Comparison of ENCODE assay signal across 8 cellular contexts in the genomic region with DNA sequence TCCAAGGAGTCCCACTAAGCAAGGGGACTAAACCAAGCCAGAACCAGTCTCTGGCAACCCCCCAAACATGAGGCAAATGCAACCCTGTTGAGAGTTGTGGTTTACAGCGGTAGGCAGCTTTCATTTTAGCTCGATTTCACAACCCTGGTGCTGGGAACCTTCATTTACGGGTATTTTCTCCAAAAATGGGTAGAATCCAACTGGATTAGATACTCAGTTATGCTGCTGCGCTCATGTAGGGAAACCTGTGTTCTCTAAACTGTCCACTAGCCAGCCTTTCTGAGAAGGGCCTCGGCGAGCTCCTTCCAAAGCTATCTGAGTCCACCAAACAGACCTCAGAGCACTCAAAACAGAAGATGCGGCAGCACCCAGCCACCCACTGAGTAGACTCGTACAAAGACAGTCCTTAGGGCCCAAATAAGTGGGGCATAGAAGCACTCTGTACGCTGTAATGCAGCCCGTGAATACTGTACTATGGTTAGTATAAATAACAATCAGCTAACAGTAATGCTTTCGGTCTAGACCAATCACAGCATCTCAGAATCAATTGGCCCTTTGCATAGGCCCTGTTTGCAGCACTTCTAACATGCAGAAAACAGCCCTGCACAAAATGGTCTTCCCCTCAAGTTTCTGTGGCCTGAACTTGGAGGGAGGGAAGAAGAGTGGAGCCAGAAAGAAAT.
DNase-seq lines count a peak whose midpoint lies in the region; ATAC-seq, FAIRE-seq and TF ChIP-seq lines count a peak whose summit lies in the region.

No MANE protein-coding gene starts in this region.

- H3K36me3 ChIP-seq in small intestine (ENCODE audit: control insufficient read depth in 2 of 2, insufficient read depth in 2 of 2, low read length in 2 of 2): peaks cover 0 to 3% of the 10 kb centered on the region in 2 donors

- H3K9me3 Mint-ChIP-seq in chondrocyte (ENCODE audit: low read depth): no peaks in the 10 kb centered on the region

- DNase-seq in GM12864 (ENCODE audit: low read depth): no peak
- DNase-seq in NAMALWA (ENCODE audit: low spot score): peak; percentile 28
- DNase-seq in chondrocyte (ENCODE audit: low spot score): no peak
- DNase-seq in small intestine: no peak
- no peak for DNase-seq in HuH-7 (ENCODE audit: low spot score)
- no peak for DNase-seq in DMS79 treated with DMSO at 0.1 percent for 48 hours (lab: John Stamatoyannopoulos, UW)
- no peak for DNase-seq in NCI-H2171 treated with DMSO at 0.1 percent for 48 hours (lab: John Stamatoyannopoulos, UW)

- no peaks in the 10 kb centered on the region for H3K27me3 Mint-ChIP-seq in chondrocyte (ENCODE audit: low read depth)

- 62 to 77% (median 68%) methylated on average over 11 of the region's 11 CpGs for WGBS in small intestine, 3 donors

- no peak for FAIRE-seq in small intestine (lab: Jason Lieb, UNC)

- H3K4me1 Mint-ChIP-seq in chondrocyte (ENCODE audit: low read depth): peaks cover 50% of the 10 kb centered on the region

- TF ChIP-seq CTCF in GM12864 (IDR thresholded peaks at IDR 0.05; ENCODE audit: low read depth, low read length, missing control alignments) (no peak), chondrocyte (IDR thresholded peaks at IDR 0.05) (no peak)

- H3K4me1 ChIP-seq in small intestine (ENCODE audit: control insufficient read depth in 2 of 2, insufficient read depth in 1 of 2, low read depth in 1 of 2, low read length in 1 of 2): peaks cover 0 to 4% of the 10 kb centered on the region in 2 donors

- peak overlapping the region; percentile 89 for H3K27ac Mint-ChIP-seq in chondrocyte (ENCODE audit: unreplicated experiment)

- H3K4me3 Mint-ChIP-seq in chondrocyte (ENCODE audit: unreplicated experiment): no peak overlapping the region

- peak overlapping the region; percentile 73 to 86 for H3K27ac ChIP-seq in small intestine (ENCODE audit: low read depth in 1 of 2, low read length in 1 of 2)

- H3K36me3 Mint-ChIP-seq in chondrocyte (ENCODE audit: low read depth): peaks cover 54% of the 10 kb centered on the region

- H3K27me3 ChIP-seq in small intestine (ENCODE audit: control insufficient read depth in 2 of 2, insufficient read depth in 2 of 2, low read length in 2 of 2): no peaks in the 10 kb centered on the region

- no peaks in the 10 kb centered on the region for H3K9me3 ChIP-seq in small intestine (ENCODE audit: control insufficient read depth, low read depth)

- H3K4me3 ChIP-seq in GM12864 (ENCODE audit: low read depth, low read length) (peak overlapping the region; percentile 50), small intestine (ENCODE audit: low read depth in 1 of 2, low read length in 2 of 2) (peak overlapping the region in 1 of 2 donors; percentile 12)

- peak; percentile 58 for ATAC-seq in GM21717 (IDR thresholded peaks at IDR 0.05; ENCODE audit: unreplicated experiment)
